8 cellular contexts compared by ENCODE assay signal in the genomic region with DNA sequence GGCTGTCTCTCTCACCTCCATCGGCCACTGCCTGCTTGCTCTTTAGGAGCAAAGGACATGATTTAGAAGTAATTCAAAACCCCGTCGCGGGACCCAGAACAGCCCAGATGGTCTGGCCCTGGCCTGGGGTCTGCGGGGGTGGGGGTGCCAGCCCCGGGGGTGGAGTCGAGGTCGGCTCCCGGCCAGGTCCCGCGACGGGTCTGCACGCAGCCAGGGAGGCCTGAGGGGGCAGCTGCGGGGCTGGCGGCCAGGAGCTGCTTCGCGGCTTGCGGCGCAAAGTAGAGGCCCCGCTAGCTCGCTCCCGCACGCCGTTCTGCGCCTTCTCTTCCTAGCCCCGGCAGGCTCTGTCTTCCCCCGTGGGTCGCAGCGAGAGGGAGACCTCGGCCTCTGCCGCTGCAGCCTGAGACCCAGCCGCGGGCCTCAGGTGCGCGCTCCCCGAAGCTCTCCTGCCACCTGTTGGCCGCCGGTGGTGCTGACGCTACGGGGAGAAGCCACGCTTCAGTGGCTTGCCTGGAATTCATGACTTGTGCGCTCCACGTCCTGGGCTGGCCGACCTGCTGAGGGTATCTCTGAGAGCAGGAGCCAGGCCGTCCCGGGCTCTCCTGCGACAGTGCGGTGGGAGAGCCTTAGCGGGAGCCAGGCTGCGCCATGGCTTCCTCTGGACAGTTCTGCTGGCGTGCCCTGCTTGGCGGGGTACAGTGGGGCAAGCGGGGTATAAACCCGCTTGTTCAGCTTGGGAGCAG.
DNase-seq lines count a peak whose midpoint lies in the region; ATAC-seq and TF ChIP-seq lines count a peak whose summit lies in the region.

No MANE protein-coding gene starts in this region.

- peak; percentile 90 for TF ChIP-seq CTCF in AG04450 (IDR thresholded peaks at IDR 0.05; ENCODE audit: low read depth, low read length)

- no peak overlapping the region for H4K8ac ChIP-seq in mesendoderm (ENCODE audit: low read depth, low read length)

- peak overlapping the region; percentile 32 for H3K23ac ChIP-seq in mesendoderm (ENCODE audit: low read length)

- CTCF ChIA-PET in AG04450 (lab: Charles Lee) = interaction anchor here (0.6 to 2.8 kb wide), 19 partner anchors 8 to 602 kb away, joined by 3 to 10 read pairs (median 4); no protein-coding TSS in a partner anchor
- CTCF ChIA-PET in activated CD8-positive, alpha-beta T cell treated with anti-CD3 and anti-CD28 coated beads, Interleukin-2, amount 10 ng/mL, durations not matched to agents 7 days and 5 days (lab: Charles Lee) = interaction anchor here (0.6 to 1.7 kb wide), 18 partner anchors 10 to 451 kb away, joined by 3 to 17 read pairs (median 4); no protein-coding TSS in a partner anchor

- H3K36me3 Mint-ChIP-seq in activated CD8-positive, alpha-beta T cell treated with anti-CD3 and anti-CD28 coated beads, Interleukin-2, amount 10 ng/mL, durations not matched to agents 7 days and 5 days (ENCODE audit: low read depth) = no peaks in the 10 kb centered on the region

- H2AK5ac ChIP-seq in mesendoderm (ENCODE audit: low read length) = no peak overlapping the region

- H2BK120ac ChIP-seq in mesendoderm (ENCODE audit: low read depth, low read length) = no peak overlapping the region

- peak overlapping the region; percentile 80 for H3K4me2 ChIP-seq in mesendoderm (ENCODE audit: low read length)

- no peak overlapping the region for H2BK15ac ChIP-seq in mesendoderm (replicated peaks; ENCODE audit: low read depth)

- peaks cover 64% of the 10 kb centered on the region for H3K27me3 Mint-ChIP-seq in activated CD8-positive, alpha-beta T cell treated with anti-CD3 and anti-CD28 coated beads, Interleukin-2, amount 10 ng/mL, durations not matched to agents 7 days and 5 days (ENCODE audit: low read depth)

- H3K79me1 ChIP-seq in mesendoderm (ENCODE audit: low read length) = no peaks in the 10 kb centered on the region

- DNase-seq in AG04450 (ENCODE audit: low read depth, low spot score) = peak; percentile 44
- peak; percentile 69 for DNase-seq in NCI-H748 treated with DMSO at 0.1 percent for 48 hours (lab: John Stamatoyannopoulos, UW)
- peak; percentile 79 for DNase-seq in activated CD8-positive, alpha-beta T cell treated with anti-CD3 and anti-CD28 coated beads, Interleukin-2, amount 10 ng/mL, durations not matched to agents 7 days and 5 days
- peak in 2 of 3 donors; percentile 15 to 22 for DNase-seq in effector memory CD4-positive, alpha-beta T cell
- DNase-seq in mesendoderm = peak; percentile 93
- peak; percentile 15 to 28 for DNase-seq in stimulated activated CD8-positive, alpha-beta memory T cell treated with anti-CD3 and anti-CD28 coated beads, Interleukin-15, amount 100 ng/mL, for 4 hours (ENCODE audit: low read depth in 2 of 2)

- no peak overlapping the region for H3K18ac ChIP-seq in mesendoderm (ENCODE audit: low read length)

- no peak overlapping the region for H3K27ac Mint-ChIP-seq in activated CD8-positive, alpha-beta T cell treated with anti-CD3 and anti-CD28 coated beads, Interleukin-2, amount 10 ng/mL, durations not matched to agents 7 days and 5 days

- no CpG with 5 or more reads among the region's 54 CpGs for WGBS in mesendoderm (ENCODE audit: extremely low coverage, insufficient coverage, low lambda C conversion rate)

- POLR2A ChIA-PET in AG04450 (lab: Yijun Ruan, JAX) = interaction anchor here (1.7 kb wide), 1 partner anchor 158 kb away, joined by 5 read pairs; no protein-coding TSS in a partner anchor
- POLR2A ChIA-PET in activated CD8-positive, alpha-beta T cell treated with anti-CD3 and anti-CD28 coated beads, Interleukin-2, amount 10 ng/mL, durations not matched to agents 7 days and 5 days (lab: Charles Lee) = no interaction called here

- peak overlapping the region; percentile 56 for H3K9ac ChIP-seq in mesendoderm (ENCODE audit: low read length)

- H3K4me1 ChIP-seq in effector memory CD4-positive, alpha-beta T cell (ENCODE audit: control insufficient read depth, insufficient read depth, low read length, poor library complexity, severe bottlenecking) = peaks cover 4% of the 10 kb centered on the region
- H3K4me1 ChIP-seq in mesendoderm (ENCODE audit: control insufficient read depth, low read depth, low read length) = peaks cover 2% of the 10 kb centered on the region

- peak; percentile 71 for ATAC-seq in GM18519 (IDR thresholded peaks at IDR 0.05; ENCODE audit: low FRiP score, unreplicated experiment)
- ATAC-seq in HG03159 (IDR thresholded peaks at IDR 0.05; ENCODE audit: unreplicated experiment) = peak; percentile 92
- peak; percentile 98 for ATAC-seq in activated CD8-positive, alpha-beta T cell treated with anti-CD3 and anti-CD28 coated beads, Interleukin-2, amount 10 ng/mL, durations not matched to agents 7 days and 5 days

- H3K9me3 ChIP-seq in AG04450 (ENCODE audit: control insufficient read depth, insufficient read depth, low read length) = peaks cover 2% of the 10 kb centered on the region; the same call in 1 of the 2 replicates
- no peaks in the 10 kb centered on the region for H3K9me3 ChIP-seq in effector memory CD4-positive, alpha-beta T cell (ENCODE audit: control insufficient read depth, low read length)

- H4K5ac ChIP-seq in mesendoderm (ENCODE audit: low read length) = no peak overlapping the region

- no peaks in the 10 kb centered on the region for H3K79me2 ChIP-seq in mesendoderm (ENCODE audit: control insufficient read depth, insufficient read depth, low read length)

- H3K27ac ChIP-seq in AG04450 (ENCODE audit: low read depth, low read length) (no peak overlapping the region), mesendoderm (ENCODE audit: low read depth, low read length) (no peak overlapping the region)
- H3K27ac ChIP-seq in effector memory CD4-positive, alpha-beta T cell (ENCODE audit: insufficient read depth, low read length, poor library complexity, severe bottlenecking) = no peak overlapping the region

- H2BK5ac ChIP-seq in mesendoderm (ENCODE audit: low read length) = no peak overlapping the region

- H3K56ac ChIP-seq in mesendoderm (ENCODE audit: low read length) = peak overlapping the region; percentile 79

- peak overlapping the region; percentile 49 for H3K4me3 ChIP-seq in AG04450 (ENCODE audit: low read depth, low read length)
- peak overlapping the region; percentile 37 for H3K4me3 ChIP-seq in effector memory CD4-positive, alpha-beta T cell (ENCODE audit: insufficient read depth, low read depth, low read length, poor library complexity, severe bottlenecking)
- H3K4me3 ChIP-seq in mesendoderm (ENCODE audit: low read length) = no peak overlapping the region

- H3K4me3 Mint-ChIP-seq in activated CD8-positive, alpha-beta T cell treated with anti-CD3 and anti-CD28 coated beads, Interleukin-2, amount 10 ng/mL, durations not matched to agents 7 days and 5 days = peak overlapping the region; percentile 68

- H3K27me3 ChIP-seq in AG04450 (ENCODE audit: control insufficient read depth, insufficient read depth, low read length) (no peaks in the 10 kb centered on the region), mesendoderm (ENCODE audit: insufficient read depth, low read length, poor library complexity) (no peaks in the 10 kb centered on the region)
- no peaks in the 10 kb centered on the region for H3K27me3 ChIP-seq in effector memory CD4-positive, alpha-beta T cell (replicated peaks; ENCODE audit: control insufficient read depth, insufficient read depth, low read length, poor library complexity, severe bottlenecking)

- H3K4ac ChIP-seq in mesendoderm (ENCODE audit: low read depth, low read length) = no peak overlapping the region

- no peaks in the 10 kb centered on the region for H3K9me3 Mint-ChIP-seq in activated CD8-positive, alpha-beta T cell treated with anti-CD3 and anti-CD28 coated beads, Interleukin-2, amount 10 ng/mL, durations not matched to agents 7 days and 5 days (ENCODE audit: insufficient read depth)

- H3K36me3 ChIP-seq in effector memory CD4-positive, alpha-beta T cell (ENCODE audit: control insufficient read depth, insufficient read depth, low read length) = no peaks in the 10 kb centered on the region
- no peaks in the 10 kb centered on the region for H3K36me3 ChIP-seq in mesendoderm (ENCODE audit: control insufficient read depth, insufficient read depth, low read length)

- H3K4me1 Mint-ChIP-seq in activated CD8-positive, alpha-beta T cell treated with anti-CD3 and anti-CD28 coated beads, Interleukin-2, amount 10 ng/mL, durations not matched to agents 7 days and 5 days (ENCODE audit: low read depth) = peaks cover 7% of the 10 kb centered on the region

Comparison
In these comparisons a context has a peak if more than half of its experiments do, and no peak if none do; other contexts are left out.
1. DNase-seq: peak in every context shown above with its lines; median percentile 93 in mesendoderm; 79 in activated CD8-positive, alpha-beta T cell treated with anti-CD3 and anti-CD28 coated beads, Interleukin-2, amount 10 ng/mL, durations not matched to agents 7 days and 5 days; 69 in NCI-H748 treated with DMSO at 0.1 percent for 48 hours; 44 in AG04450; 22 in stimulated activated CD8-positive, alpha-beta memory T cell treated with anti-CD3 and anti-CD28 coated beads, Interleukin-15, amount 100 ng/mL, for 4 hours; 18 in effector memory CD4-positive, alpha-beta T cell.